12 cellular contexts compared by ENCODE assay signal in genomic region chr12:51395283-51396230, GRCh38. TPM values are rescaled to one million over a fixed set of nuclear protein-coding genes. Genes with fewer than 3 reads are reported as not detected.
DNase-seq lines count a peak whose midpoint lies in the region; ATAC-seq, FAIRE-seq and TF ChIP-seq lines count a peak whose summit lies in the region.
"Had no signal": no experiment of that assay in that cellular context is flagged by ENCODE, and none has a peak within 500 bp of the region (broad histone marks: within the 10 kb centered on the region; RNA-seq: fewer than 3 reads in every experiment).

No MANE protein-coding gene starts in this region.

- H3K36me3 ChIP-seq in right lobe of liver = no peaks in the 10 kb centered on the region
- H3K36me3 ChIP-seq in HepG2 (replicated peaks in 1 of 2; ENCODE audit: control insufficient read depth in 1 of 2, insufficient read depth in 2 of 2, low read length in 2 of 2) = no peaks in the 10 kb centered on the region
- no peaks in the 10 kb centered on the region for H3K36me3 ChIP-seq in stomach
- H3K36me3 ChIP-seq in brain microvascular endothelial cell (replicated peaks) = no peaks in the 10 kb centered on the region
- H3K36me3 ChIP-seq: suprapubic skin had no signal

- CTCF ChIA-PET in HepG2 (lab: Yijun Ruan, JAX; ENCODE audit: low intra/inter-chr PET ratio, low total read pairs) = no interaction called here

- 35% methylated on average over 7 of the region's 8 CpGs for WGBS in right lobe of liver (ENCODE audit: insufficient coverage, low coverage, low lambda C conversion rate, missing lambda C conversion rate)
- 32% methylated on average over 8 of the region's 8 CpGs for WGBS in HepG2 (ENCODE audit: low lambda C conversion rate)
- 56 to 59% (median 58%) methylated on average over 8 of the region's 8 CpGs for WGBS in stomach, 5 donors

- no peaks in the 10 kb centered on the region for H4K20me1 ChIP-seq in HepG2 (ENCODE audit: insufficient read depth, low read length)

- H2AFZ ChIP-seq in HepG2 (ENCODE audit: low read length) = no peak overlapping the region

- peaks cover 0 to 7% (median 1%) of the 10 kb centered on the region in 4 donors for H3K4me1 ChIP-seq in right lobe of liver
- H3K4me1 ChIP-seq in HepG2 (ENCODE audit: insufficient read depth, low read length) = peaks cover 21% of the 10 kb centered on the region
- peaks cover 0 to 36% (median 23%) of the 10 kb centered on the region in 4 donors for H3K4me1 ChIP-seq in stomach

- TF ChIP-seq EP300 in HepG2 (IDR thresholded peaks at IDR 0.05; ENCODE audit: low read depth in 2 of 2, low read length in 2 of 2) (no peak), HepG2 (CRISPR knock-in tag; IDR thresholded peaks at IDR 0.05; ENCODE audit: borderline replicate concordance) (no peak), stomach (IDR thresholded peaks at IDR 0.05) (no peak)

- BruUV-seq in HepG2 (replicated peaks; lab: Mats Ljungman, UMichigan) = no TSS peak

- H3K27ac ChIP-seq in right lobe of liver (no peak overlapping the region), HepG2 (ENCODE audit: extremely low read length, insufficient read depth, low read length) (no peak overlapping the region), stomach (peak overlapping the region in 4 of 5 donors; percentile 13 to 56 (median 34)), brain microvascular endothelial cell (no peak overlapping the region)
- H3K27ac ChIP-seq: C4-2B, suprapubic skin had no signal

- POLR2A ChIA-PET in HepG2 (lab: Yijun Ruan, JAX) = no interaction called here

- H3K4me1 Mint-ChIP-seq in activated T-helper 1 cell treated with anti-CD3 and anti-CD28 coated beads, Interleukin-12 subunit alpha, Interleukin-12 subunit beta, Interleukin-2, Interleukin-4 antibody, amounts not matched to agents 30 ng/mL and 10 ng/mL and 1 ng/mL, durations not matched to agents 14 hours and 24 hours and 36 hours (ENCODE audit: low read depth) = peaks cover 45% of the 10 kb centered on the region

- TF ChIP-seq RAD21 in HepG2 (CRISPR knock-in tag; IDR thresholded peaks at IDR 0.05) = no peak

- peak overlapping the region; percentile 20 for H3K27ac Mint-ChIP-seq in activated T-helper 1 cell treated with anti-CD3 and anti-CD28 coated beads, Interleukin-12 subunit alpha, Interleukin-12 subunit beta, Interleukin-2, Interleukin-4 antibody, amounts not matched to agents 30 ng/mL and 10 ng/mL and 1 ng/mL, durations not matched to agents 14 hours and 24 hours and 36 hours

- DNase-seq in right lobe of liver = no peak
- no peak for DNase-seq in HepG2 (ENCODE audit: low spot score)
- peak; percentile 29 for DNase-seq in activated T-helper 1 cell treated with anti-CD3 and anti-CD28 coated beads, Interleukin-12 subunit alpha, Interleukin-12 subunit beta, Interleukin-2, Interleukin-4 antibody, amounts not matched to agents 30 ng/mL and 10 ng/mL and 1 ng/mL, durations not matched to agents 14 hours and 24 hours and 36 hours (ENCODE audit: low spot score)
- DNase-seq in stomach = no peak
- no peak for DNase-seq in medulla oblongata (ENCODE audit: extremely low spot score)
- no peak for DNase-seq in brain microvascular endothelial cell
- no peak for DNase-seq in retina
- DNase-seq: T1000 had no signal

- no peak overlapping the region for H3K4me3 ChIP-seq in right lobe of liver
- no peak overlapping the region for H3K4me3 ChIP-seq in HepG2 (replicated peaks in 1 of 3; ENCODE audit: insufficient read depth in 1 of 3, low read depth in 2 of 3, low read length in 3 of 3)
- no peak overlapping the region for H3K4me3 ChIP-seq in stomach
- H3K4me3 ChIP-seq in brain microvascular endothelial cell (ENCODE audit: low read depth, low read length) = no peak overlapping the region
- H3K4me3 ChIP-seq: suprapubic skin had no signal

- H3K4me2 ChIP-seq in HepG2 (ENCODE audit: low read depth, low read length) = no peak overlapping the region

- H3K4me3 Mint-ChIP-seq in activated T-helper 1 cell treated with anti-CD3 and anti-CD28 coated beads, Interleukin-12 subunit alpha, Interleukin-12 subunit beta, Interleukin-2, Interleukin-4 antibody, amounts not matched to agents 30 ng/mL and 10 ng/mL and 1 ng/mL, durations not matched to agents 14 hours and 24 hours and 36 hours = peak overlapping the region; percentile 58

- H3K79me2 ChIP-seq in HepG2 (ENCODE audit: insufficient read depth, low read length) = no peaks in the 10 kb centered on the region

- TF ChIP-seq POLR2A in right lobe of liver (IDR thresholded peaks at IDR 0.05) (no peak), HepG2 (IDR thresholded peaks at IDR 0.05; ENCODE audit: insufficient read depth in 1 of 2, low read depth in 2 of 2, low read length in 2 of 2) (no peak), stomach (IDR thresholded peaks at IDR 0.05) (no peak)

- H3K9me3 ChIP-seq in right lobe of liver = no peaks in the 10 kb centered on the region
- no peaks in the 10 kb centered on the region for H3K9me3 ChIP-seq in HepG2 (ENCODE audit: low read length)
- H3K9me3 ChIP-seq in stomach = no peaks in the 10 kb centered on the region
- H3K9me3 ChIP-seq: suprapubic skin had no signal

- H3K36me3 Mint-ChIP-seq in activated T-helper 1 cell treated with anti-CD3 and anti-CD28 coated beads, Interleukin-12 subunit alpha, Interleukin-12 subunit beta, Interleukin-2, Interleukin-4 antibody, amounts not matched to agents 30 ng/mL and 10 ng/mL and 1 ng/mL, durations not matched to agents 14 hours and 24 hours and 36 hours (ENCODE audit: low read depth) = no peaks in the 10 kb centered on the region

- H3K27me3 ChIP-seq in right lobe of liver (peaks cover 0 to 10% of the 10 kb centered on the region in 2 donors), HepG2 (ENCODE audit: control insufficient read depth in 1 of 2, insufficient read depth in 2 of 2, low read length in 2 of 2) (peaks cover 5 to 18% of the 10 kb centered on the region in 2 experiments; a peak in 3 of 5 replicates), stomach (peaks cover 0 to 36% (median 9%) of the 10 kb centered on the region in 3 donors), brain microvascular endothelial cell (replicated peaks) (no peaks in the 10 kb centered on the region)

- H3K9me3 Mint-ChIP-seq in activated T-helper 1 cell treated with anti-CD3 and anti-CD28 coated beads, Interleukin-12 subunit alpha, Interleukin-12 subunit beta, Interleukin-2, Interleukin-4 antibody, amounts not matched to agents 30 ng/mL and 10 ng/mL and 1 ng/mL, durations not matched to agents 14 hours and 24 hours and 36 hours = no peaks in the 10 kb centered on the region

- peak in 3 of 4 donors; percentile 4 to 14 (median 9) for ATAC-seq in right lobe of liver
- ATAC-seq in HepG2 = no peak
- peak; percentile 42 for ATAC-seq in HG03196 (IDR thresholded peaks at IDR 0.05; ENCODE audit: unreplicated experiment)

- in situ Hi-C loops in HepG2 (cut with HindIII; ENCODE audit: extremely low pct_ligation_motif_present, low pct_unique_long_range_greater_than_20kb) = no loop called here
- in situ Hi-C loops in brain microvascular endothelial cell (cut with HindIII; ENCODE audit: low pct_ligation_motif_present, low sequenced_read_pairs) = no loop called here

- TF ChIP-seq CTCF in right lobe of liver (IDR thresholded peaks at IDR 0.05) (no peak), HepG2 (CRISPR knock-in tag; IDR thresholded peaks at IDR 0.05) (no peak), stomach (IDR thresholded peaks at IDR 0.05) (no peak), brain microvascular endothelial cell (IDR thresholded peaks at IDR 0.05; ENCODE audit: low read depth, low read length, missing control alignments) (no peak)

- no peak overlapping the region for H3K9ac ChIP-seq in HepG2 (ENCODE audit: insufficient read depth, low read depth, low read length)

- no peak for FAIRE-seq in HepG2 (lab: Jason Lieb, UNC)

- intact Hi-C loops in right lobe of liver (cut with DNase I) (no loop called here), HepG2 (cut with micrococcal nuclease; ENCODE audit: unreplicated experiment) (no loop called here), stomach (cut with DNase I; ENCODE audit: low total_unique reads) (no loop called here)
- intact Hi-C loops in activated T-helper 1 cell treated with anti-CD3 and anti-CD28 coated beads, Interleukin-12 subunit alpha, Interleukin-12 subunit beta, Interleukin-2, Interleukin-4 antibody, amounts not matched to agents 30 ng/mL and 10 ng/mL and 1 ng/mL, durations not matched to agents 14 hours and 24 hours and 36 hours (cut with micrococcal nuclease) = loop anchor here (1.0 to 10.0 kb wide), 2 partner anchors 26 to 579 kb away; no protein-coding TSS in a partner anchor

- H3K27me3 Mint-ChIP-seq in activated T-helper 1 cell treated with anti-CD3 and anti-CD28 coated beads, Interleukin-12 subunit alpha, Interleukin-12 subunit beta, Interleukin-2, Interleukin-4 antibody, amounts not matched to agents 30 ng/mL and 10 ng/mL and 1 ng/mL, durations not matched to agents 14 hours and 24 hours and 36 hours (ENCODE audit: insufficient read depth) = peaks cover 16% of the 10 kb centered on the region

RNA-seq across cellular contexts. Expression of gene GALNT6, which starts 4.4 kb away (rescaled TPM):
- 1 to 10 TPM in 3 of 6 experiments, under 1 TPM in 3; 0.55 to 3.3 (median 1.3) TPM for total RNA-seq in right lobe of liver
- total RNA-seq in HepG2 (2016; rRNA removed; fragmentation: Illumina TruSeq; extraction: Trizol) = 0.87 and 1.1 TPM in 2 replicates
- 0.18 TPM in 1 of 2 replicates, not detected in the other for total RNA-seq in HepG2 (2016; cell fraction: cytosol; rRNA removed; fragmentation: Illumina TruSeq; extraction: Trizol; ENCODE audit: low read depth)
- total RNA-seq in HepG2 (2016; cell fraction: insoluble cytoplasmic fraction; rRNA removed; fragmentation: Illumina TruSeq; extraction: Trizol) = 1.2 and 1.3 TPM in 2 replicates
- 0.31 and 0.52 TPM in 2 replicates for total RNA-seq in HepG2 (2016; cell fraction: membrane; rRNA removed; fragmentation: Illumina TruSeq; extraction: Trizol)
- 1.7 and 2.4 TPM in 2 replicates for total RNA-seq in HepG2 (2016; cell fraction: nucleus; rRNA removed; fragmentation: Illumina TruSeq; extraction: Trizol)
- polyA plus RNA-seq in HepG2 (2011; rRNA removed) = 0.78 and 1.0 TPM in 2 replicates
- polyA plus RNA-seq in HepG2 (2011; cell fraction: cytosol; rRNA removed) = 0.38 and 0.62 TPM in 2 replicates
- 0.33 and 1.3 TPM in 2 replicates for polyA plus RNA-seq in HepG2 (2011; cell fraction: nucleus; rRNA removed)
- polyA plus RNA-seq in HepG2 (2012) = 1.1 and 1.9 TPM in 2 replicates
- 0.08 and 0.09 TPM in 2 replicates for polyA plus RNA-seq in HepG2 (2016; cell fraction: cytosol; fragmentation: Illumina TruSeq; extraction: Trizol; ENCODE audit: low read depth)
- polyA plus RNA-seq in HepG2 (2016; cell fraction: insoluble cytoplasmic fraction; fragmentation: Illumina TruSeq; extraction: Trizol; ENCODE audit: low read depth) = 0.37 and 0.41 TPM in 2 replicates
- polyA plus RNA-seq in HepG2 (2016; cell fraction: membrane; fragmentation: Illumina TruSeq; extraction: Trizol; ENCODE audit: low read depth) = 0.13 and 0.40 TPM in 2 replicates
- 1.0 and 2.1 TPM in 2 replicates for polyA plus RNA-seq in HepG2 (2016; cell fraction: nucleus; fragmentation: Illumina TruSeq; extraction: Trizol; ENCODE audit: insufficient read depth, low read depth)
- 0.09 and 2.7 TPM in 2 replicates for polyA minus RNA-seq in HepG2 (2011; rRNA and poly(A)+ RNA removed; ENCODE audit: low replicate concordance)
- 0.40 and 0.97 TPM in 2 replicates for polyA minus RNA-seq in HepG2 (2011; cell fraction: cytosol; rRNA and poly(A)+ RNA removed)
- polyA minus RNA-seq in HepG2 (2011; cell fraction: nucleus; rRNA and poly(A)+ RNA removed) = 0.77 and 0.99 TPM in 2 replicates
- 11.9 and 12.4 TPM in 2 replicates for total RNA-seq in activated T-helper 1 cell treated with anti-CD3 and anti-CD28 coated beads, Interleukin-12 subunit alpha, Interleukin-12 subunit beta, Interleukin-2, Interleukin-4 antibody, amounts not matched to agents 30 ng/mL and 10 ng/mL and 1 ng/mL, durations not matched to agents 14 hours and 24 hours and 36 hours
- 100 to 1,000 TPM in 1 of 5 donors, 10 to 100 TPM in 3, 1 to 10 TPM in 1; 4.1 to 155 (median 40.4) TPM for total RNA-seq in stomach
- polyA plus RNA-seq in stomach = 10 to 100 TPM in 1 of 3 donors, 1 to 10 TPM in 2; 3.4 to 11.8 (median 7.7) TPM

RNA-seq across cellular contexts. Expression of gene SLC4A8, which starts 29.1 kb away (rescaled TPM):
- total RNA-seq in right lobe of liver (under 1 TPM; 0.04 to 0.55 (median 0.19) TPM), HepG2 (2016; rRNA removed; fragmentation: Illumina TruSeq; extraction: Trizol) (0.07 TPM in 1 of 2 replicates, not detected in the other), stomach (1 to 10 TPM in 3 of 5 donors, under 1 TPM in 2; 0.29 to 9.7 (median 1.8) TPM)
- not detected in 2 replicates for total RNA-seq in HepG2 (2016; cell fraction: cytosol; rRNA removed; fragmentation: Illumina TruSeq; extraction: Trizol; ENCODE audit: low read depth)
- 0.06 and 0.10 TPM in 2 replicates for total RNA-seq in HepG2 (2016; cell fraction: insoluble cytoplasmic fraction; rRNA removed; fragmentation: Illumina TruSeq; extraction: Trizol)
- not detected in 2 replicates for total RNA-seq in HepG2 (2016; cell fraction: membrane; rRNA removed; fragmentation: Illumina TruSeq; extraction: Trizol)
- 0.34 TPM in 1 of 2 replicates, not detected in the other for total RNA-seq in HepG2 (2016; cell fraction: nucleus; rRNA removed; fragmentation: Illumina TruSeq; extraction: Trizol)
- polyA plus RNA-seq in HepG2 (2011; rRNA removed) (under 0.01 and 0.01 TPM in 2 replicates), stomach (1 to 10 TPM in 1 of 3 donors, under 1 TPM in 2; 0.35 to 1.1 (median 0.87) TPM)
- 0.17 TPM in 1 of 2 replicates, not detected in the other for polyA plus RNA-seq in HepG2 (2011; cell fraction: cytosol; rRNA removed)
- 0.17 and 0.19 TPM in 2 replicates for polyA plus RNA-seq in HepG2 (2011; cell fraction: nucleus; rRNA removed)
- polyA plus RNA-seq in HepG2 (2012) = 0.05 TPM in 2 replicates
- not detected in 2 replicates for polyA plus RNA-seq in HepG2 (2016; cell fraction: cytosol; fragmentation: Illumina TruSeq; extraction: Trizol; ENCODE audit: low read depth)
- not detected in 2 replicates for polyA plus RNA-seq in HepG2 (2016; cell fraction: insoluble cytoplasmic fraction; fragmentation: Illumina TruSeq; extraction: Trizol; ENCODE audit: low read depth)
- polyA plus RNA-seq in HepG2 (2016; cell fraction: membrane; fragmentation: Illumina TruSeq; extraction: Trizol; ENCODE audit: low read depth) = not detected in 2 replicates
- not detected in 2 replicates for polyA plus RNA-seq in HepG2 (2016; cell fraction: nucleus; fragmentation: Illumina TruSeq; extraction: Trizol; ENCODE audit: insufficient read depth, low read depth)
- not detected in 2 replicates for polyA minus RNA-seq in HepG2 (2011; rRNA and poly(A)+ RNA removed; ENCODE audit: low replicate concordance)
- not detected in 2 replicates for polyA minus RNA-seq in HepG2 (2011; cell fraction: cytosol; rRNA and poly(A)+ RNA removed)
- polyA minus RNA-seq in HepG2 (2011; cell fraction: nucleus; rRNA and poly(A)+ RNA removed) = 0.13 and 0.37 TPM in 2 replicates
- total RNA-seq in activated T-helper 1 cell treated with anti-CD3 and anti-CD28 coated beads, Interleukin-12 subunit alpha, Interleukin-12 subunit beta, Interleukin-2, Interleukin-4 antibody, amounts not matched to agents 30 ng/mL and 10 ng/mL and 1 ng/mL, durations not matched to agents 14 hours and 24 hours and 36 hours = 2.4 and 2.6 TPM in 2 replicates

RNA-seq across cellular contexts. Expression of gene CELA1, which starts 49.1 kb away (rescaled TPM):
- not detected for total RNA-seq in right lobe of liver
- total RNA-seq in HepG2 (2016; rRNA removed; fragmentation: Illumina TruSeq; extraction: Trizol) = not detected in 2 replicates
- not detected in 2 replicates for total RNA-seq in HepG2 (2016; cell fraction: cytosol; rRNA removed; fragmentation: Illumina TruSeq; extraction: Trizol; ENCODE audit: low read depth)
- not detected in 2 replicates for total RNA-seq in HepG2 (2016; cell fraction: insoluble cytoplasmic fraction; rRNA removed; fragmentation: Illumina TruSeq; extraction: Trizol)
- total RNA-seq in HepG2 (2016; cell fraction: membrane; rRNA removed; fragmentation: Illumina TruSeq; extraction: Trizol) = not detected in 2 replicates
- not detected in 2 replicates for total RNA-seq in HepG2 (2016; cell fraction: nucleus; rRNA removed; fragmentation: Illumina TruSeq; extraction: Trizol)
- polyA plus RNA-seq in HepG2 (2011; rRNA removed) = not detected in 2 replicates
- polyA plus RNA-seq in HepG2 (2011; cell fraction: cytosol; rRNA removed) = not detected in 2 replicates
- not detected in 2 replicates for polyA plus RNA-seq in HepG2 (2011; cell fraction: nucleus; rRNA removed)
- polyA plus RNA-seq in HepG2 (2012) = not detected in 2 replicates
- polyA plus RNA-seq in HepG2 (2016; cell fraction: cytosol; fragmentation: Illumina TruSeq; extraction: Trizol; ENCODE audit: low read depth) = not detected in 2 replicates
- polyA plus RNA-seq in HepG2 (2016; cell fraction: insoluble cytoplasmic fraction; fragmentation: Illumina TruSeq; extraction: Trizol; ENCODE audit: low read depth) = not detected in 2 replicates
- polyA plus RNA-seq in HepG2 (2016; cell fraction: membrane; fragmentation: Illumina TruSeq; extraction: Trizol; ENCODE audit: low read depth) = not detected in 2 replicates
- not detected in 2 replicates for polyA plus RNA-seq in HepG2 (2016; cell fraction: nucleus; fragmentation: Illumina TruSeq; extraction: Trizol; ENCODE audit: insufficient read depth, low read depth)
- polyA minus RNA-seq in HepG2 (2011; rRNA and poly(A)+ RNA removed; ENCODE audit: low replicate concordance) = not detected in 2 replicates
- not detected in 2 replicates for polyA minus RNA-seq in HepG2 (2011; cell fraction: cytosol; rRNA and poly(A)+ RNA removed)
- polyA minus RNA-seq in HepG2 (2011; cell fraction: nucleus; rRNA and poly(A)+ RNA removed) = not detected in 2 replicates
- total RNA-seq in activated T-helper 1 cell treated with anti-CD3 and anti-CD28 coated beads, Interleukin-12 subunit alpha, Interleukin-12 subunit beta, Interleukin-2, Interleukin-4 antibody, amounts not matched to agents 30 ng/mL and 10 ng/mL and 1 ng/mL, durations not matched to agents 14 hours and 24 hours and 36 hours = not detected in 2 replicates
- total RNA-seq in stomach = not detected
- not detected for polyA plus RNA-seq in stomach
- total RNA-seq: epithelial cell of proximal tubule, suprapubic skin had no signal

Comparison
In these comparisons a context has a peak if more than half of its experiments do, and no peak if none do; other contexts are left out.
1. H3K27ac ChIP-seq: peak in stomach (4 of 5); none in right lobe of liver (0 of 3), HepG2 (single experiment) and brain microvascular endothelial cell (single experiment).